Comparison of ENCODE assay signal across 11 cellular contexts in genomic region chr4:41143721-41144379, GRCh38.
A peak's percentile ranks its signal among the peaks of the same experiment; 100 is the strongest.
DNase-seq lines count a peak whose midpoint lies in the region; ATAC-seq, FAIRE-seq and TF ChIP-seq lines count a peak whose summit lies in the region.
"Had no signal": no experiment of that assay in that cellular context is flagged by ENCODE, and none has a peak within 500 bp of the region (broad histone marks: within the 10 kb centered on the region; RNA-seq: fewer than 3 reads in every experiment).

No MANE protein-coding gene starts in this region.

- H3K79me2 ChIP-seq in ACC112 (ENCODE audit: control insufficient read depth, insufficient read depth, low read length, unreplicated experiment): peaks cover 66% of the 10 kb centered on the region

- TF ChIP-seq CTCF in nephron progenitor cell (IDR thresholded peaks at IDR 0.05): no peak

- peak overlapping the region; percentile 54 for H3K4me3 ChIP-seq in ACC112 (ENCODE audit: low read depth, low read length)

- peaks cover 19% of the 10 kb centered on the region for H3K36me3 Mint-ChIP-seq in nephron progenitor cell (ENCODE audit: low read depth)

- FAIRE-seq in H54 (lab: Jason Lieb, UNC): no peak
- no peak for FAIRE-seq in GM19239 (lab: Jason Lieb, UNC)

- peaks cover 5% of the 10 kb centered on the region for H3K9me3 Mint-ChIP-seq in nephron progenitor cell

- H3K27me3 ChIP-seq in ACC112 (ENCODE audit: insufficient read depth, low read length): no peaks in the 10 kb centered on the region

- no peak overlapping the region for H3K4me3 Mint-ChIP-seq in nephron progenitor cell

- peak; percentile 69 for DNase-seq in fibroblast of peridontal ligament (ENCODE audit: extremely low read depth)
- DNase-seq in nephron progenitor cell: no peak
- DNase-seq in H54 (ENCODE audit: insufficient read length, low spot score): no peak
- DNase-seq in GM19239 (ENCODE audit: insufficient read length, low spot score): no peak
- no peak for DNase-seq in activated CD4-positive, alpha-beta T cell treated with anti-CD3 and anti-CD28 coated beads for 1 hour
- DNase-seq in activated CD4-positive, alpha-beta T cell treated with anti-CD3 and anti-CD28 coated beads, Interleukin-2, amount 50 U/mL, for 1 hour: no peak
- DNase-seq: activated CD4-positive, alpha-beta T cell treated with anti-CD3 and anti-CD28 coated beads for 48 hours; NCI-H1092; OCI-M1 had no signal

- H3K27ac ChIP-seq in ACC112 (ENCODE audit: low read depth, low read length): peak overlapping the region; percentile 97

- H3K4me1 Mint-ChIP-seq in nephron progenitor cell: peaks cover 27% of the 10 kb centered on the region

- H3K4me1 ChIP-seq in ACC112 (ENCODE audit: control insufficient read depth, insufficient read depth, low read length, unreplicated experiment): peaks cover 71% of the 10 kb centered on the region

- no peak for TF ChIP-seq POLR2A in H54 (IDR thresholded peaks at IDR 0.05; ENCODE audit: low read depth, low read length)

- peaks cover 22% of the 10 kb centered on the region for H3K36me3 ChIP-seq in ACC112 (ENCODE audit: insufficient read depth, low read length)

- H3K27ac Mint-ChIP-seq in nephron progenitor cell: peak overlapping the region; percentile 64

- ATAC-seq in SK-N-SH treated with all-trans-retinoic acid at 6 μM for 48 hours: peak; percentile 50

- peak overlapping the region; percentile 11 for H2AFZ ChIP-seq in ACC112 (ENCODE audit: low read length, unreplicated experiment)

- no peaks in the 10 kb centered on the region for H3K27me3 Mint-ChIP-seq in nephron progenitor cell (ENCODE audit: low read depth, poor library complexity)

TF ChIP-seq in SK-N-SH treated with all-trans-retinoic acid at 6 μM for 48 hours, 23 proteins besides CTCF, POLR2A, EP300 and RAD21:
- TF ChIP-seq ARNTL (CRISPR knock-in tag; IDR thresholded peaks at IDR 0.05; ENCODE audit: borderline replicate concordance, low read depth): no peak
- TF ChIP-seq ZC3H10 (CRISPR knock-in tag; IDR thresholded peaks at IDR 0.05): no peak
- no peak for TF ChIP-seq OSR1 (CRISPR knock-in tag; IDR thresholded peaks at IDR 0.05)
- no peak for TF ChIP-seq ZNF70 (CRISPR knock-in tag; IDR thresholded peaks at IDR 0.05)
- TF ChIP-seq ZFP30 (CRISPR knock-in tag; IDR thresholded peaks at IDR 0.05): no peak
- no peak for TF ChIP-seq TCF4 (CRISPR knock-in tag; IDR thresholded peaks at IDR 0.05; ENCODE audit: borderline replicate concordance)
- TF ChIP-seq CSRNP3 (CRISPR knock-in tag; IDR thresholded peaks at IDR 0.05): no peak
- TF ChIP-seq, protein P1, sequence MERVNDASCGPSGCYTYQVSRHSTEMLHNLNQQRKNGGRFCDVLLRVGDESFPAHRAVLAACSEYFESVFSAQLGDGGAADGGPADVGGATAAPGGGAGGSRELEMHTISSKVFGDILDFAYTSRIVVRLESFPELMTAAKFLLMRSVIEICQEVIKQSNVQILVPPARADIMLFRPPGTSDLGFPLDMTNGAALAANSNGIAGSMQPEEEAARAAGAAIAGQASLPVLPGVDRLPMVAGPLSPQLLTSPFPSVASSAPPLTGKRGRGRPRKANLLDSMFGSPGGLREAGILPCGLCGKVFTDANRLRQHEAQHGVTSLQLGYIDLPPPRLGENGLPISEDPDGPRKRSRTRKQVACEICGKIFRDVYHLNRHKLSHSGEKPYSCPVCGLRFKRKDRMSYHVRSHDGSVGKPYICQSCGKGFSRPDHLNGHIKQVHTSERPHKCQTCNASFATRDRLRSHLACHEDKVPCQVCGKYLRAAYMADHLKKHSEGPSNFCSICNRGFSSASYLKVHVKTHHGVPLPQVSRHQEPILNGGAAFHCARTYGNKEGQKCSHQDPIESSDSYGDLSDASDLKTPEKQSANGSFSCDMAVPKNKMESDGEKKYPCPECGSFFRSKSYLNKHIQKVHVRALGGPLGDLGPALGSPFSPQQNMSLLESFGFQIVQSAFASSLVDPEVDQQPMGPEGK (CRISPR knock-in tag; IDR thresholded peaks at IDR 0.05; ENCODE audit: borderline replicate concordance): no peak
- no peak for TF ChIP-seq ZNF8 (CRISPR knock-in tag; IDR thresholded peaks at IDR 0.05)
- TF ChIP-seq TOX (CRISPR knock-in tag; IDR thresholded peaks at IDR 0.05; ENCODE audit: borderline replicate concordance): no peak
- no peak for TF ChIP-seq PPARA (CRISPR knock-in tag; IDR thresholded peaks at IDR 0.05; ENCODE audit: borderline replicate concordance)
- TF ChIP-seq ZFP3 (CRISPR knock-in tag; IDR thresholded peaks at IDR 0.05): no peak
